Comparison of ENCODE assay signal across 23 cellular contexts in the genomic region with DNA sequence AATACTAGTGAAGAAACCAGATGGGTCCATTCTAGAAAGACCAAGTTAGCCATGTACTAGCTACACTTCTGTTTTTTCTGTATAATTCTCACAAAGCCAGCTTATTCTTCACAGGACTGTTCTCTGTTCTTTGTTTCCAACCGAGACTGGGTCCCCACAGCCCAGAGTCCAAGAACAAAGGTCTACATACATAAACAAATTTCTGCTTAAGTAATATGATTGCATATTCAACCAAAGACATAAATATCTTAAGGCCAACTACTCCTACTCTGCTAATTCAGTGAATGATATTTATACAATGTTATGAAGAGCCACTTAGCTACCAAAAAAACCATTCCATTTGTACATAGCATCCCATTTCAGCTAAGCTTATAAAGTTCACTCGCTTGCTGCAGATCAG.
"Had no signal": no experiment of that assay in that cellular context is flagged by ENCODE, and none has a peak within 500 bp of the region (broad histone marks: within the 10 kb centered on the region; RNA-seq: fewer than 3 reads in every experiment).

No MANE protein-coding gene starts in this region.

- H3K36me3 Mint-ChIP-seq: activated naive CD8-positive, alpha-beta T cell treated with anti-CD3 and anti-CD28 coated beads, Interleukin-2, amount 10 ng/mL, durations not matched to agents 7 days and 5 days; immature natural killer cell; natural killer cell treated with Interleukin-12 subunit alpha and Interleukin-12 subunit beta and Interleukin-15 and Interleukin-18, amount 100 ng/mL, for 72 hours; stimulated activated effector memory CD8-positive, alpha-beta T cell treated with anti-CD3 and anti-CD28 coated beads, Interleukin-12 subunit alpha, Interleukin-12 subunit beta, amount 100 ng/mL, for 72 hours had no signal

- H3K9me3 Mint-ChIP-seq: activated CD4-positive, alpha-beta memory T cell treated with anti-CD3 and anti-CD28 coated beads, Interleukin-2, amount 10 ng/mL, durations not matched to agents 7 days and 5 days; activated naive CD4-positive, alpha-beta T cell treated with anti-CD3 and anti-CD28 coated beads for 36 hours; activated naive CD8-positive, alpha-beta T cell treated with anti-CD3 and anti-CD28 coated beads, Interleukin-2, amount 10 ng/mL, durations not matched to agents 7 days and 5 days; activated T-cell treated with anti-CD3 and anti-CD28 coated beads, Interleukin-2, amount 50 U/mL, for 72 hours; immature natural killer cell; natural killer cell treated with Interleukin-12 subunit alpha and Interleukin-12 subunit beta and Interleukin-15 and Interleukin-18, amount 100 ng/mL, for 72 hours; stimulated activated effector memory CD8-positive, alpha-beta T cell treated with anti-CD3 and anti-CD28 coated beads, Interleukin-12 subunit alpha, Interleukin-12 subunit beta, amount 100 ng/mL, for 72 hours had no signal

- DNase-seq: activated CD4-positive, alpha-beta memory T cell treated with anti-CD3 and anti-CD28 coated beads, Interleukin-2, amount 10 ng/mL, durations not matched to agents 7 days and 5 days; activated CD4-positive, alpha-beta T cell treated with anti-CD3 and anti-CD28 coated beads for 48 hours; activated effector memory CD4-positive, alpha-beta T cell treated with Interleukin-2 at 50 U/mL for 16 hours; activated naive CD4-positive, alpha-beta T cell treated with anti-CD3 and anti-CD28 coated beads for 36 hours; activated naive CD8-positive, alpha-beta T cell treated with anti-CD3 and anti-CD28 coated beads, Interleukin-2, amount 10 ng/mL, durations not matched to agents 7 days and 5 days; activated T-cell treated with anti-CD3 and anti-CD28 coated beads, Interleukin-2, amount 50 U/mL, for 72 hours; amniotic stem cell; effector CD4-positive, alpha-beta T cell; glutamatergic neuron; immature natural killer cell; kidney glomerular epithelial cell; left ventricle myocardium inferior; mammary epithelial cell; pancreas; right lobe of liver; stimulated activated CD4-positive, alpha-beta T cell treated with anti-CD3 and anti-CD28 coated beads, Interleukin-1b, Interleukin-23, amount 100 ng/mL, for 48 hours; stomach; upper lobe of left lung had no signal

- H3K27me3 ChIP-seq: hepatocyte, pancreas, right lobe of liver, stomach, upper lobe of left lung had no signal

- H3K4me1 ChIP-seq: left ventricle myocardium inferior, pancreas, right lobe of liver, stomach, upper lobe of left lung had no signal

- H3K4me2 ChIP-seq: hepatocyte had no signal

- ATAC-seq: activated T-cell treated with anti-CD3 and anti-CD28 coated beads, Interleukin-2, amount 50 U/mL, for 72 hours; natural killer cell treated with Interleukin-12 subunit alpha and Interleukin-12 subunit beta and Interleukin-15 and Interleukin-18, amount 100 ng/mL, for 72 hours; pancreas; right lobe of liver; stimulated activated effector memory CD8-positive, alpha-beta T cell treated with anti-CD3 and anti-CD28 coated beads, Interleukin-12 subunit alpha, Interleukin-12 subunit beta, amount 100 ng/mL, for 72 hours had no signal

- H3K27ac ChIP-seq: hepatocyte, left ventricle myocardium inferior, pancreas, right lobe of liver, skin epidermis, stomach, thoracic aorta, upper lobe of left lung had no signal

- H3K79me2 ChIP-seq: hepatocyte had no signal

- H3K27me3 Mint-ChIP-seq: activated CD4-positive, alpha-beta memory T cell treated with anti-CD3 and anti-CD28 coated beads, Interleukin-2, amount 10 ng/mL, durations not matched to agents 7 days and 5 days; activated naive CD8-positive, alpha-beta T cell treated with anti-CD3 and anti-CD28 coated beads, Interleukin-2, amount 10 ng/mL, durations not matched to agents 7 days and 5 days had no signal

- H3K4me3 ChIP-seq: hepatocyte, left ventricle myocardium inferior, pancreas, right lobe of liver, skin epidermis, stomach, thoracic aorta, upper lobe of left lung had no signal

- H3K4me3 Mint-ChIP-seq: activated CD4-positive, alpha-beta memory T cell treated with anti-CD3 and anti-CD28 coated beads, Interleukin-2, amount 10 ng/mL, durations not matched to agents 7 days and 5 days; activated naive CD4-positive, alpha-beta T cell treated with anti-CD3 and anti-CD28 coated beads for 36 hours; activated naive CD8-positive, alpha-beta T cell treated with anti-CD3 and anti-CD28 coated beads, Interleukin-2, amount 10 ng/mL, durations not matched to agents 7 days and 5 days; activated T-cell treated with anti-CD3 and anti-CD28 coated beads, Interleukin-2, amount 50 U/mL, for 72 hours; immature natural killer cell; natural killer cell treated with Interleukin-12 subunit alpha and Interleukin-12 subunit beta and Interleukin-15 and Interleukin-18, amount 100 ng/mL, for 72 hours; stimulated activated effector memory CD8-positive, alpha-beta T cell treated with anti-CD3 and anti-CD28 coated beads, Interleukin-12 subunit alpha, Interleukin-12 subunit beta, amount 100 ng/mL, for 72 hours had no signal

- H3K27ac Mint-ChIP-seq: activated CD4-positive, alpha-beta memory T cell treated with anti-CD3 and anti-CD28 coated beads, Interleukin-2, amount 10 ng/mL, durations not matched to agents 7 days and 5 days; activated naive CD4-positive, alpha-beta T cell treated with anti-CD3 and anti-CD28 coated beads for 36 hours; activated naive CD8-positive, alpha-beta T cell treated with anti-CD3 and anti-CD28 coated beads, Interleukin-2, amount 10 ng/mL, durations not matched to agents 7 days and 5 days; activated T-cell treated with anti-CD3 and anti-CD28 coated beads, Interleukin-2, amount 50 U/mL, for 72 hours; immature natural killer cell; natural killer cell treated with Interleukin-12 subunit alpha and Interleukin-12 subunit beta and Interleukin-15 and Interleukin-18, amount 100 ng/mL, for 72 hours; stimulated activated effector memory CD8-positive, alpha-beta T cell treated with anti-CD3 and anti-CD28 coated beads, Interleukin-12 subunit alpha, Interleukin-12 subunit beta, amount 100 ng/mL, for 72 hours had no signal

- H3K36me3 ChIP-seq: left ventricle myocardium inferior, pancreas, right lobe of liver, stomach, thoracic aorta, upper lobe of left lung had no signal

- H3K4me1 Mint-ChIP-seq: activated CD4-positive, alpha-beta memory T cell treated with anti-CD3 and anti-CD28 coated beads, Interleukin-2, amount 10 ng/mL, durations not matched to agents 7 days and 5 days; activated naive CD8-positive, alpha-beta T cell treated with anti-CD3 and anti-CD28 coated beads, Interleukin-2, amount 10 ng/mL, durations not matched to agents 7 days and 5 days; immature natural killer cell; stimulated activated effector memory CD8-positive, alpha-beta T cell treated with anti-CD3 and anti-CD28 coated beads, Interleukin-12 subunit alpha, Interleukin-12 subunit beta, amount 100 ng/mL, for 72 hours had no signal

- H2AFZ ChIP-seq: hepatocyte had no signal
